In the genomic region with DNA sequence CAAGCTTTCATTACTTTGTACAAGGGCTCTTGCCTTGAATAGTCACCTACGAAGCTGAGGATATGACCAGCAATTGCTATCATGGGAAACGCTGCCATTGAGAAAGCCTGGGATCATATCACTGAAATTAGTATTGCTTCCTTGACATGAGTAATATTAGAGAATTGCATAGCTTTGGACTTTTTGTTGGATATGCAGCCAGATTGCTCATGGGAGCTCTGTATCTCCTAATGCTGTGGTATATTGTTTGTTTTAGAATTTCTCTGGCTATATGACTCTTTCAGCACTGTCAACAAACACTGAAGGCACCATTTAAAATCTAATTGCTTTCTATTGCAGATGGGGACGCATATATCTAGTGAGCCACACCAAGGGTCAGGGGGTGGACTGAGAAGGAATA, we compare ENCODE assay signal across 6 cellular contexts.
"Had no signal": no experiment of that assay in that cellular context is flagged by ENCODE, and none has a peak within 500 bp of the region (broad histone marks: within the 10 kb centered on the region; RNA-seq: fewer than 3 reads in every experiment).

No MANE protein-coding gene starts in this region.

- H2AFZ ChIP-seq: GM23338 had no signal

- H3K4me2 ChIP-seq: GM23338 had no signal

- H3K27ac ChIP-seq: HL-60 had no signal

- ATAC-seq: GM23338, HepG2, K562 had no signal

- H3K4me1 Mint-ChIP-seq: GM23338, H9 had no signal

- DNase-seq: H9, HCEC 1CT had no signal

- H3K4me3 Mint-ChIP-seq: GM23338, H9 had no signal

- H3K27ac Mint-ChIP-seq: GM23338, H9 had no signal

- H3K4me3 ChIP-seq: GM23338, K562 had no signal
